ENCODE assay signal across 13 cellular contexts in the genomic region with DNA sequence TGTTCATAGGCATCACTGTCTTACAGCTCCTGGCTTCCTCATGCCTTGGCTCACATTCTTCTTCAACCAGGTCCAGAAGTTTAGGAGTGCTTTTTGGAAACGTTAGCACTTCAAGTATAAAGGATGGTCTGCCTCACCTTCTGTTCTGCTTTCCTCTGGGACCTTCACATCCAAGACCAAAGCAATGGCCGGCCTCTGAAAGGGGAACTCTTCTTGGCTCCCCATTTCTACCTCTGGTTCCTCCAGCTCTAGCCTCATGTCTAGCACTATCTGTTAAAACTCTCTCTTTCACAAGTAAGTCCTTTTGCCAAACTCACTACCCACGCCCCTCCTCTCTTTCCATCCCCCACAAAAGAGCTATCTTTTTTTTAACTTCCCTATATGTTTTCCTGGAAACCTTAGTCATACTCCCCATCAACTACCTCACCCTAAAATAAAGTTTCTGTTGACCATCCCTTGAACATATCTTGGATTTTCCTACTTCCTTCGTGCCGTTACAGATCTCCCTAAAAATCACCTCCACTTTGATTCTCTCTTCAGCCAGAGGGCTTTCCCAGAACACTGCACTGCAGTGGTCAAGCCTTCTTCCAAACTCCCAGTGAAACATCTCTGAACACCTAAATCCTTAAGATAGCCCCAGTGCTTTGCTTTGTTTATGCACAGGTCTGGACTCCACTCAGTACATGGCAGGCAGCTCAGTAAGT. TPM values are rescaled to one million over a fixed set of nuclear protein-coding genes. Genes with fewer than 3 reads are reported as not detected.
DNase-seq lines count a peak whose midpoint lies in the region; ATAC-seq and TF ChIP-seq lines count a peak whose summit lies in the region.
"Had no signal": no experiment of that assay in that cellular context is flagged by ENCODE, and none has a peak within 500 bp of the region (broad histone marks: within the 10 kb centered on the region; RNA-seq: fewer than 3 reads in every experiment).

No MANE protein-coding gene starts in this region.

- H3K27me3 ChIP-seq in heart right ventricle, result no peaks in the 10 kb centered on the region
- H3K27me3 ChIP-seq in duodenal mucosa (ENCODE audit: control insufficient read depth in 1 of 2, insufficient read depth in 2 of 2, low read length in 2 of 2), result no peaks in the 10 kb centered on the region
- no peaks in the 10 kb centered on the region for H3K27me3 ChIP-seq in trophoblast cell (ENCODE audit: insufficient read depth, low read length)
- no peaks in the 10 kb centered on the region for H3K27me3 ChIP-seq in aorta (ENCODE audit: control insufficient read depth in 1 of 2, insufficient read depth in 2 of 2, low read length in 1 of 2)
- peaks cover 3% of the 10 kb centered on the region for H3K27me3 ChIP-seq in effector memory CD4-positive, alpha-beta T cell (replicated peaks; ENCODE audit: control insufficient read depth, insufficient read depth, low read length, poor library complexity, severe bottlenecking)

- H3K4me1 ChIP-seq in heart right ventricle (peaks cover 22 to 99% (median 88%) of the 10 kb centered on the region in 9 donors), duodenal mucosa (ENCODE audit: control insufficient read depth in 1 of 2, insufficient read depth in 2 of 2, low read length in 2 of 2) (peaks cover 14 to 46% of the 10 kb centered on the region in 2 donors), trophoblast cell (ENCODE audit: control insufficient read depth in 1 of 2, insufficient read depth in 2 of 2, low read length in 2 of 2) (peaks cover 3 to 5% of the 10 kb centered on the region in 2 experiments), aorta (ENCODE audit: control insufficient read depth in 1 of 2, insufficient read depth in 2 of 2, low read length in 2 of 2) (peaks cover 8 to 20% of the 10 kb centered on the region in 2 donors)
- no peaks in the 10 kb centered on the region for H3K4me1 ChIP-seq in effector memory CD4-positive, alpha-beta T cell (ENCODE audit: control insufficient read depth, insufficient read depth, low read length, poor library complexity, severe bottlenecking)

- peak overlapping the region; percentile 61 for H3K4ac ChIP-seq in trophoblast cell (ENCODE audit: low read depth, low read length)

- H3K4me3 ChIP-seq in heart right ventricle (peak overlapping the region in 4 of 10 donors; percentile 6 to 34 (median 20)), duodenal mucosa (ENCODE audit: low read depth in 1 of 2, low read length in 2 of 2) (no peak overlapping the region), trophoblast cell (ENCODE audit: low read depth, low read length) (no peak overlapping the region), aorta (ENCODE audit: low read length in 2 of 2) (peak overlapping the region; percentile 17 to 48)
- no peak overlapping the region for H3K4me3 ChIP-seq in effector memory CD4-positive, alpha-beta T cell (ENCODE audit: insufficient read depth, low read depth, low read length, poor library complexity, severe bottlenecking)

- DNase-seq in heart right ventricle (no peak), left ventricle myocardium superior (no peak), trophoblast cell (no peak), aorta (no peak), left lobe of liver (ENCODE audit: low spot score) (no peak)
- no peak for DNase-seq in effector memory CD4-positive, alpha-beta T cell
- DNase-seq: activated naive CD4-positive, alpha-beta T cell treated with anti-CD3 and anti-CD28 coated beads for 36 hours; foreskin fibroblast; NCI-H2171; posterior cingulate gyrus had no signal

- H3K18ac ChIP-seq in trophoblast cell (ENCODE audit: low read length), result no peak overlapping the region

- H3K23ac ChIP-seq in trophoblast cell (ENCODE audit: low read length), result no peak overlapping the region

- no peak for ATAC-seq in heart right ventricle
- no peak for ATAC-seq in left ventricle myocardium superior
- ATAC-seq in aorta (ENCODE audit: low FRiP score), result no peak
- ATAC-seq in left lobe of liver, result no peak
- ATAC-seq in GM18517 (IDR thresholded peaks at IDR 0.05; ENCODE audit: unreplicated experiment), result no peak
- ATAC-seq: Panc1 had no signal

- H4K12ac ChIP-seq in trophoblast cell (ENCODE audit: low read depth, low read length), result no peak overlapping the region

- TF ChIP-seq CTCF in heart right ventricle (IDR thresholded peaks at IDR 0.05), result no peak

- H3K27ac ChIP-seq in heart right ventricle (peak overlapping the region; percentile 53 to 96 (median 89)), duodenal mucosa (ENCODE audit: low read depth, low read length) (peak overlapping the region; percentile 23), trophoblast cell (ENCODE audit: low read depth, low read length) (no peak overlapping the region), aorta (ENCODE audit: low read depth in 1 of 2, low read length in 2 of 2) (peak overlapping the region; percentile 99)
- no peak overlapping the region for H3K27ac ChIP-seq in effector memory CD4-positive, alpha-beta T cell (ENCODE audit: insufficient read depth, low read length, poor library complexity, severe bottlenecking)

- no peak overlapping the region for H3K4me2 ChIP-seq in trophoblast cell (ENCODE audit: low read length)

- H3K36me3 ChIP-seq in heart right ventricle (no peaks in the 10 kb centered on the region), duodenal mucosa (ENCODE audit: control insufficient read depth in 1 of 2, insufficient read depth in 2 of 2, low read length in 2 of 2) (no peaks in the 10 kb centered on the region), trophoblast cell (ENCODE audit: control insufficient read depth in 1 of 2, insufficient read depth in 2 of 2, low read length in 2 of 2) (peaks cover 0 to 2% of the 10 kb centered on the region in 2 experiments), aorta (ENCODE audit: control insufficient read depth in 1 of 2, insufficient read depth in 2 of 2, low read length in 1 of 2) (no peaks in the 10 kb centered on the region)
- H3K36me3 ChIP-seq in effector memory CD4-positive, alpha-beta T cell (ENCODE audit: control insufficient read depth, insufficient read depth, low read length), result no peaks in the 10 kb centered on the region

- H2BK12ac ChIP-seq in trophoblast cell (ENCODE audit: low read length), result no peak overlapping the region

- no peak overlapping the region for H2BK120ac ChIP-seq in trophoblast cell (ENCODE audit: insufficient read depth, low read length, poor library complexity)

- no peaks in the 10 kb centered on the region for H3K9me3 ChIP-seq in heart right ventricle
- H3K9me3 ChIP-seq in duodenal mucosa (ENCODE audit: control insufficient read depth in 1 of 2, low read length in 2 of 2), result no peaks in the 10 kb centered on the region
- H3K9me3 ChIP-seq in trophoblast cell (ENCODE audit: insufficient read depth, low read depth, low read length), result no peaks in the 10 kb centered on the region
- no peaks in the 10 kb centered on the region for H3K9me3 ChIP-seq in aorta (ENCODE audit: control insufficient read depth, low read length)
- H3K9me3 ChIP-seq in effector memory CD4-positive, alpha-beta T cell (ENCODE audit: control insufficient read depth, low read length), result no peaks in the 10 kb centered on the region

- no peak overlapping the region for H2BK5ac ChIP-seq in trophoblast cell (ENCODE audit: low read depth, low read length, poor library complexity)

- no peaks in the 10 kb centered on the region for H3K79me1 ChIP-seq in trophoblast cell (ENCODE audit: low read length)

- H3K14ac ChIP-seq in trophoblast cell (ENCODE audit: low read length), result no peak overlapping the region

- no peak overlapping the region for H2AFZ ChIP-seq in trophoblast cell (ENCODE audit: insufficient read depth, low read length, poor library complexity)

- WGBS in heart right ventricle, 2 donors, result 69 to 73% methylated on average over 5 of the region's 5 CpGs
- 100% methylated on average over 1 of the region's 5 CpGs for WGBS in trophoblast cell (ENCODE audit: extremely low coverage, insufficient coverage, insufficient read length)
- 32 to 40% methylated on average over 5 of the region's 5 CpGs for WGBS in aorta, 2 donors

- H2AK5ac ChIP-seq in trophoblast cell (ENCODE audit: low read length), result no peak overlapping the region

- intact Hi-C loops in heart right ventricle (cut with DNase I) (loop anchor here in 4 of 10 donors (5.0 to 10.0 kb wide), 3 partner anchors 37 to 295 kb away; partner anchors contain the start of gene TMEM167B (in 1 of the 4)), left ventricle myocardium superior (cut with micrococcal nuclease) (no loop called here), aorta (cut with DNase I) (loop anchor here (1.0 to 5.0 kb wide), 2 partner anchors 13 to 32 kb away; no protein-coding TSS in a partner anchor)

- peaks cover 17% of the 10 kb centered on the region for H3K79me2 ChIP-seq in trophoblast cell (ENCODE audit: control insufficient read depth, insufficient read depth, low read length, poor library complexity)

- H4K91ac ChIP-seq in trophoblast cell (ENCODE audit: low read depth, low read length), result no peak overlapping the region

- H3K9ac ChIP-seq in duodenal mucosa (ENCODE audit: low read depth in 1 of 2, low read length in 2 of 2) (no peak overlapping the region), trophoblast cell (ENCODE audit: low read length) (no peak overlapping the region)

- no peak overlapping the region for H4K8ac ChIP-seq in trophoblast cell (ENCODE audit: low read depth, low read length)

RNA-seq across cellular contexts. Expression of gene SORT1, which starts 7.9 kb away (rescaled TPM):
- total RNA-seq in heart right ventricle (100 to 1,000 TPM; 105 to 235 (median 132) TPM), left ventricle myocardium superior (117 TPM), aorta (100 to 1,000 TPM; 119 to 310 TPM), left lobe of liver (3.6 TPM)
- polyA plus RNA-seq in heart right ventricle (10 to 100 TPM; 32.8 to 64.1 TPM), aorta (10 to 100 TPM; 47.3 to 74.6 TPM)
- 93.6 and 96.6 TPM in 2 replicates for polyA plus RNA-seq in trophoblast cell (2013)

RNA-seq across cellular contexts. Expression of gene PSMA5, which starts 36.5 kb away (rescaled TPM):
- 10 to 100 TPM; 51.2 to 65.6 (median 59.2) TPM for total RNA-seq in heart right ventricle
- polyA plus RNA-seq in heart right ventricle, result 10 to 100 TPM; 22.7 to 94.6 TPM
- 50.8 TPM for total RNA-seq in left ventricle myocardium superior
- polyA plus RNA-seq in trophoblast cell (2013), result 72.9 and 74.4 TPM in 2 replicates
- total RNA-seq in aorta, result 10 to 100 TPM; 37.4 to 49.9 TPM
- polyA plus RNA-seq in aorta, result 10 to 100 TPM; 39.1 to 57.1 TPM
- 59.2 TPM for total RNA-seq in left lobe of liver

Comparison
In these comparisons a context has a peak if more than half of its experiments do, and no peak if none do; other contexts are left out.
1. H3K27ac ChIP-seq: peak in heart right ventricle (10 of 10), duodenal mucosa (single experiment) and aorta (2 of 2); none in trophoblast cell (single experiment) and effector memory CD4-positive, alpha-beta T cell (single experiment).
2. H3K4me3 ChIP-seq: peak in aorta (2 of 2); none in duodenal mucosa (0 of 2), trophoblast cell (single experiment) and effector memory CD4-positive, alpha-beta T cell (single experiment).
3. RNA of gene SORT1, which starts 7.9 kb away (total RNA-seq): 119 to 310 TPM in aorta, 105 to 235 TPM in heart right ventricle and 117 TPM in left ventricle myocardium superior (single experiment); 3.6 TPM in left lobe of liver (single experiment); every median in the first group is over 10 times any median in the second.